ENCODE assay signal across 2 cellular contexts in genomic region chr3:52228751-52229291, GRCh38.
TF ChIP-seq lines count a peak whose summit lies in the region.

No MANE protein-coding gene starts in this region.

TF ChIP-seq in HepG2, 621 proteins besides CTCF, POLR2A, EP300 and RAD21:
- TF ChIP-seq TFDP1 (CRISPR knock-in tag; IDR thresholded peaks at IDR 0.05; ENCODE audit: borderline replicate concordance) (no peak), AGO2 (optimal IDR thresholded peaks at IDR 0.05; ENCODE audit: low read depth, low read length) (peak; percentile 53), PREB (CRISPR knock-in tag; IDR thresholded peaks at IDR 0.05) (no peak), RBFOX2 (IDR thresholded peaks at IDR 0.05; ENCODE audit: low read depth, low read length) (peak; percentile 57)

TF ChIP-seq in endothelial cell of umbilical vein, 7 proteins besides CTCF, POLR2A, EP300 and RAD21:
- no peak for TF ChIP-seq FOS (IDR thresholded peaks at IDR 0.05; ENCODE audit: borderline replicate concordance, insufficient read depth, low read length)
- TF ChIP-seq MYC (IDR thresholded peaks at IDR 0.05; ENCODE audit: low read depth, low read length), result no peak
- TF ChIP-seq JUN (IDR thresholded peaks at IDR 0.05; ENCODE audit: borderline replicate concordance, insufficient read depth, insufficient read length, low read depth), result no peak
- no peak for TF ChIP-seq POLR2AphosphoS5 (IDR thresholded peaks at IDR 0.05; ENCODE audit: insufficient read depth, low read depth, low read length)
- no peak for TF ChIP-seq EZH2 (IDR thresholded peaks at IDR 0.05; ENCODE audit: borderline replicate concordance, low read depth, low read length, severe bottlenecking)
- TF ChIP-seq GATA2 (IDR thresholded peaks at IDR 0.05; ENCODE audit: insufficient read depth, insufficient read length, low read depth, low read length), result no peak
- TF ChIP-seq MAX (IDR thresholded peaks at IDR 0.05; ENCODE audit: insufficient read depth, insufficient read length), result no peak
